ENCODE assay signal across 1 cellular context in genomic region chr19:10670876-10671804, GRCh38.
A peak's percentile ranks its signal among the peaks of the same experiment; 100 is the strongest.
TF ChIP-seq lines count a peak whose summit lies in the region.

No MANE protein-coding gene starts in this region.

TF ChIP-seq in H1, 55 proteins besides CTCF, POLR2A, EP300 and RAD21:
- peak; percentile 56 for TF ChIP-seq POLR2AphosphoS5 (IDR thresholded peaks at IDR 0.05; ENCODE audit: low read depth, low read length)
- TF ChIP-seq RXRA (IDR thresholded peaks at IDR 0.05; ENCODE audit: insufficient read depth, low read depth, low read length), result no peak
TF ChIP-seq in H1: peak in this region for 1.
